Comparison of ENCODE assay signal across 32 cellular contexts in the genomic region with DNA sequence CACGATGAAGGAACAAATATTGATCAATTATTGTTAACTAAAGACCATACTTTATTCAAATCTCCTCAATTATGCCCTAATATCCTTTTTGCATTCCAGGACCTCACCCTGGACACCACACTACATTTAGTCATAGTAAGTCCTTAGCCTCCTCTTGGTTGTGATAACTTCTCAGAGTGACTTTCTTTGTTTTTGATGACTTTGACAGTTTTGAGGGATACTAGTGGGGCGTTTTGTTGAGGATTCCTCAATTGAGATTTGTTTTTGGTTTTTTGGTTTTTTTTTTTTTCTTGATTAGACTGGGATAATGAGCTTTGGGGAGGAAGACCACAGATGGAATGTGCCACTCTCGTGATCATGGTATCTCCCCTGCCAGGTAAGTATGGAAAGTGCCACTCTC.
DNase-seq lines count a peak whose midpoint lies in the region; ATAC-seq, FAIRE-seq and TF ChIP-seq lines count a peak whose summit lies in the region.
"Had no signal": no experiment of that assay in that cellular context is flagged by ENCODE, and none has a peak within 500 bp of the region (broad histone marks: within the 10 kb centered on the region; RNA-seq: fewer than 3 reads in every experiment).

No MANE protein-coding gene starts in this region.

- H3K9me3 ChIP-seq in HepG2 (ENCODE audit: low read length) (no peaks in the 10 kb centered on the region), right lobe of liver (no peaks in the 10 kb centered on the region), A549 (no peaks in the 10 kb centered on the region)
- H3K9me3 ChIP-seq: BE2C; BLaER1; BLaER1 treated with 17β-estradiol and CSF1 and Interleukin-3, amounts not matched to agents 10 nM and 100 nM had no signal

- H3K4me3 ChIP-seq in HepG2 (replicated peaks in 1 of 3; ENCODE audit: insufficient read depth in 1 of 3, low read depth in 2 of 3, low read length in 3 of 3) (no peak overlapping the region), right lobe of liver (no peak overlapping the region), A549 (no peak overlapping the region)
- H3K4me3 ChIP-seq: BLaER1; BLaER1 treated with 17β-estradiol and CSF1 and Interleukin-3, amounts not matched to agents 10 nM and 100 nM had no signal

- H3K27me3 Mint-ChIP-seq in activated CD4-positive, alpha-beta T cell treated with anti-CD3 and anti-CD28 coated beads for 36 hours: no peaks in the 10 kb centered on the region
- H3K27me3 Mint-ChIP-seq: B cell had no signal

- intact Hi-C loops in HepG2 (cut with micrococcal nuclease; ENCODE audit: unreplicated experiment) (no loop called here), right lobe of liver (cut with DNase I) (no loop called here)
- intact Hi-C loops in activated CD4-positive, alpha-beta T cell treated with anti-CD3 and anti-CD28 coated beads for 36 hours (cut with DNase I, micrococcal nuclease): no loop called here

- no peak overlapping the region for H3K27ac Mint-ChIP-seq in activated CD4-positive, alpha-beta T cell treated with anti-CD3 and anti-CD28 coated beads for 36 hours
- H3K27ac Mint-ChIP-seq: B cell; CD14-positive monocyte; CD4-positive, alpha-beta memory T cell; CD4-positive, alpha-beta T cell; CD4-positive, CD25-positive, alpha-beta regulatory T cell; CD8-positive, alpha-beta memory T cell; CD8-positive, alpha-beta T cell had no signal

- H3K4me2 ChIP-seq in HepG2 (ENCODE audit: low read depth, low read length) (no peak overlapping the region), A549 (no peak overlapping the region)
- H3K4me2 ChIP-seq: BLaER1; BLaER1 treated with 17β-estradiol and CSF1 and Interleukin-3, amounts not matched to agents 10 nM and 100 nM had no signal

- H3K9ac ChIP-seq in HepG2 (ENCODE audit: insufficient read depth, low read depth, low read length): no peak overlapping the region
- H3K9ac ChIP-seq: BLaER1; BLaER1 treated with 17β-estradiol and CSF1 and Interleukin-3, amounts not matched to agents 10 nM and 100 nM had no signal

- H3K36me3 Mint-ChIP-seq in activated CD4-positive, alpha-beta T cell treated with anti-CD3 and anti-CD28 coated beads for 36 hours (ENCODE audit: low read depth): no peaks in the 10 kb centered on the region
- H3K36me3 Mint-ChIP-seq: CD14-positive monocyte; CD4-positive, alpha-beta memory T cell; CD4-positive, CD25-positive, alpha-beta regulatory T cell; CD8-positive, alpha-beta memory T cell; CD8-positive, alpha-beta T cell had no signal

- TF ChIP-seq RAD21 in HepG2 (CRISPR knock-in tag; IDR thresholded peaks at IDR 0.05) (no peak), A549 (conservative IDR thresholded peaks at IDR 0.05 in 1 of 2, IDR thresholded peaks at IDR 0.05 in 1 of 2) (no peak)

- H3K9me3 Mint-ChIP-seq in activated CD4-positive, alpha-beta T cell treated with anti-CD3 and anti-CD28 coated beads for 36 hours (ENCODE audit: low read depth): peaks cover 4% of the 10 kb centered on the region
- H3K9me3 Mint-ChIP-seq: CD8-positive, alpha-beta T cell had no signal

- H3K4me1 ChIP-seq in HepG2 (ENCODE audit: insufficient read depth, low read length) (0 out of 2 replicates have a peak, but pooled peaks cover 7% of the 10 kb centered on the region), right lobe of liver (no peaks in the 10 kb centered on the region), A549 (no peaks in the 10 kb centered on the region)
- H3K4me1 ChIP-seq: BE2C, BLaER1 had no signal

- POLR2A ChIA-PET in HepG2 (lab: Yijun Ruan, JAX) (no interaction called here), A549 (lab: Yijun Ruan, JAX) (no interaction called here)
- POLR2A ChIA-PET in activated CD4-positive, alpha-beta T cell treated with anti-CD3 and anti-CD28 coated beads for 36 hours (lab: Charles Lee): no interaction called here

- H3K36me3 ChIP-seq in HepG2 (replicated peaks in 1 of 2; ENCODE audit: control insufficient read depth in 1 of 2, insufficient read depth in 2 of 2, low read length in 2 of 2) (no peaks in the 10 kb centered on the region), right lobe of liver (no peaks in the 10 kb centered on the region)
- H3K36me3 ChIP-seq: BE2C; BLaER1; BLaER1 treated with 17β-estradiol and CSF1 and Interleukin-3, amounts not matched to agents 10 nM and 100 nM had no signal

- no peaks in the 10 kb centered on the region for H4K20me1 ChIP-seq in HepG2 (ENCODE audit: insufficient read depth, low read length)
- H4K20me1 ChIP-seq: BLaER1; BLaER1 treated with 17β-estradiol and CSF1 and Interleukin-3, amounts not matched to agents 10 nM and 100 nM had no signal

- no peaks in the 10 kb centered on the region for H3K4me1 Mint-ChIP-seq in activated CD4-positive, alpha-beta T cell treated with anti-CD3 and anti-CD28 coated beads for 36 hours
- H3K4me1 Mint-ChIP-seq: B cell; CD14-positive monocyte; CD4-positive, alpha-beta memory T cell; CD4-positive, CD25-positive, alpha-beta regulatory T cell; CD8-positive, alpha-beta memory T cell had no signal

- no peak for TF ChIP-seq CTCF in HepG2 (CRISPR knock-in tag; IDR thresholded peaks at IDR 0.05)
- TF ChIP-seq CTCF in right lobe of liver (IDR thresholded peaks at IDR 0.05): no peak
- TF ChIP-seq CTCF in A549 (IDR thresholded peaks at IDR 0.05): no peak

- in situ Hi-C loops in HepG2 (cut with HindIII; ENCODE audit: extremely low pct_ligation_motif_present, low pct_unique_long_range_greater_than_20kb): no loop called here

- ATAC-seq in HepG2: no peak
- no peak for ATAC-seq in right lobe of liver
- ATAC-seq in A549: no peak
- no peak for ATAC-seq in activated CD4-positive, alpha-beta T cell treated with anti-CD3 and anti-CD28 coated beads for 36 hours
- ATAC-seq: CD8-positive, alpha-beta T cell had no signal

- no peak for TF ChIP-seq EP300 in HepG2 (IDR thresholded peaks at IDR 0.05; ENCODE audit: low read depth in 2 of 2, low read length in 2 of 2)
- TF ChIP-seq EP300 in HepG2 (CRISPR knock-in tag; IDR thresholded peaks at IDR 0.05; ENCODE audit: borderline replicate concordance): no peak
- no peak for TF ChIP-seq EP300 in A549 (IDR thresholded peaks at IDR 0.05)

- no peak overlapping the region for H2AFZ ChIP-seq in HepG2 (ENCODE audit: low read length)

- H3K27me3 ChIP-seq in HepG2 (ENCODE audit: control insufficient read depth in 1 of 2, insufficient read depth in 2 of 2, low read length in 2 of 2): no peaks in the 10 kb centered on the region
- no peaks in the 10 kb centered on the region for H3K27me3 ChIP-seq in right lobe of liver
- H3K27me3 ChIP-seq: BE2C; BLaER1; BLaER1 treated with 17β-estradiol and CSF1 and Interleukin-3, amounts not matched to agents 10 nM and 100 nM had no signal

- no peak overlapping the region for H3K4me3 Mint-ChIP-seq in activated CD4-positive, alpha-beta T cell treated with anti-CD3 and anti-CD28 coated beads for 36 hours
- H3K4me3 Mint-ChIP-seq: B cell; CD14-positive monocyte; CD4-positive, alpha-beta memory T cell; CD4-positive, alpha-beta T cell; CD4-positive, CD25-positive, alpha-beta regulatory T cell; CD8-positive, alpha-beta memory T cell; CD8-positive, alpha-beta T cell had no signal

- no peak for TF ChIP-seq POLR2A in HepG2 (IDR thresholded peaks at IDR 0.05; ENCODE audit: insufficient read depth in 1 of 2, low read depth in 2 of 2, low read length in 2 of 2)
- no peak for TF ChIP-seq POLR2A in right lobe of liver (IDR thresholded peaks at IDR 0.05)
- no peak for TF ChIP-seq POLR2A in A549 (IDR thresholded peaks at IDR 0.05; ENCODE audit: low read length)

- 28% methylated on average over 3 of the region's 3 CpGs for WGBS in HepG2 (ENCODE audit: low lambda C conversion rate)
- 66% methylated on average over 3 of the region's 3 CpGs for WGBS in right lobe of liver (ENCODE audit: insufficient coverage, low coverage, low lambda C conversion rate, missing lambda C conversion rate)
- WGBS in A549 (ENCODE audit: missing lambda C conversion rate): 53% methylated on average over 3 of the region's 3 CpGs

- no peaks in the 10 kb centered on the region for H3K79me2 ChIP-seq in HepG2 (ENCODE audit: insufficient read depth, low read length)

- FAIRE-seq in HepG2 (lab: Jason Lieb, UNC) (no peak), A549 (lab: Jason Lieb, UNC) (peak; percentile 39)
- FAIRE-seq: A204.1, D721Med had no signal

- H3K27ac ChIP-seq in HepG2 (ENCODE audit: extremely low read length, insufficient read depth, low read length) (no peak overlapping the region), right lobe of liver (no peak overlapping the region), A549 (no peak overlapping the region)
- H3K27ac ChIP-seq: 22Rv1; BLaER1; BLaER1 treated with 17β-estradiol and CSF1 and Interleukin-3, amounts not matched to agents 10 nM and 100 nM; C4-2B had no signal

- DNase-seq in HepG2 (ENCODE audit: low spot score) (no peak), right lobe of liver (no peak), A549 (ENCODE audit: low read depth in 1 of 2, low spot score in 1 of 2) (no peak)
- DNase-seq in activated CD4-positive, alpha-beta T cell treated with anti-CD3 and anti-CD28 coated beads for 36 hours: no peak
- DNase-seq: 8988T; ACHN; AML-193; BE2C; C1 segment of cervical spinal cord; Caco-2; Calu3; CD4-positive, alpha-beta memory T cell; CD4-positive, alpha-beta T cell; CD4-positive, CD25-positive, alpha-beta regulatory T cell; CD8-positive, alpha-beta memory T cell; CD8-positive, alpha-beta T cell; COR-L47; DMS 273 treated with DMSO at 0.1 percent for 48 hours; DMS153; DMS53; DMS79; DMS79 treated with DMSO at 0.1 percent for 48 hours; DND-41; EL had no signal

- CTCF ChIA-PET in HepG2 (lab: Yijun Ruan, JAX; ENCODE audit: low intra/inter-chr PET ratio, low total read pairs) (no interaction called here), A549 (lab: Yijun Ruan, JAX) (interaction anchor here (1.2 kb wide), 1 partner anchor 99 kb away, joined by 3 read pairs; no protein-coding TSS in a partner anchor)
- CTCF ChIA-PET in activated CD4-positive, alpha-beta T cell treated with anti-CD3 and anti-CD28 coated beads for 36 hours (lab: Charles Lee): no interaction called here

- no TSS peak for BruUV-seq in HepG2 (replicated peaks; lab: Mats Ljungman, UMichigan)

TF ChIP-seq in A549, 52 proteins besides CTCF, POLR2A, EP300 and RAD21:
- TF ChIP-seq KDM1A (IDR thresholded peaks at IDR 0.05; ENCODE audit: low read depth) (no peak), TFCP2L1 (CRISPR knock-in tag; IDR thresholded peaks at IDR 0.05) (no peak), ZFP36 (IDR thresholded peaks at IDR 0.05; ENCODE audit: borderline replicate concordance, partially characterized antibody) (no peak), NPAS2 (CRISPR knock-in tag; IDR thresholded peaks at IDR 0.05; ENCODE audit: borderline replicate concordance) (no peak), MAFK (IDR thresholded peaks at IDR 0.05; ENCODE audit: partially characterized antibody) (peak; percentile 54)
